26 cellular contexts compared by ENCODE assay signal in the genomic region with DNA sequence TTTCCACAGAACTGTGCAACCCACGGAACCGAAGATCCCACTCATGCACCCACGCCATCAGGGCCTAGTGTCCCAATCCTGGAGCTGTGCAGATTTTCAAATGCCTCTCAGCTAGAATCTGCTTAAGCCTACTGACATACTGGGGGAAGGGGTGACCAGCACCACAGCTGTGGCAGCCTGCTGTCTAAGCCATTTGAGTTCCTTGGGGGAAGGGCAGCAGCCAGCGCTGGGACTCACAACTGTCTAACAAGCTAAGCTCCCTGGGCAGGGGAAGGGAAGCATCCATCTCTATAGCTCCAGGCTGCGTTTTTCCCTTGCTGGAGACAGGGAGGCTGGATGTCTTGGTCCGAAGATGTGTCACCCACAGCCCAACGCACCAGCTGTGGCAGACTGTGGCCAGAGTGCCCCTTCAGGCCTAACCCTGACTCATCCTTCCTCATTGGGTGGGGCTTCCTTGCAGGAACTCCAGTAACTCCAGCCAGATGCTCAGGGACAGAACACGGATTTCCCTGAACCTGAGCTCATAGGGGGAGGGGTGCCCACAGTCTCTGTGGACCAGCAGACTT.
DNase-seq lines count a peak whose midpoint lies in the region; ATAC-seq and TF ChIP-seq lines count a peak whose summit lies in the region.
"Had no signal": no experiment of that assay in that cellular context is flagged by ENCODE, and none has a peak within 500 bp of the region (broad histone marks: within the 10 kb centered on the region; RNA-seq: fewer than 3 reads in every experiment).

No MANE protein-coding gene starts in this region.

- H3K4me1 Mint-ChIP-seq in neural progenitor cell: peaks cover 3% of the 10 kb centered on the region
- no peaks in the 10 kb centered on the region for H3K4me1 Mint-ChIP-seq in naive thymus-derived CD8-positive, alpha-beta T cell
- H3K4me1 Mint-ChIP-seq: activated naive CD8-positive, alpha-beta T cell treated with anti-CD3 and anti-CD28 coated beads for 36 hours; activated T-helper 17 cell treated with anti-CD3 and anti-CD28 coated beads, Interleukin-2, amount 50 U/mL, for 72 hours; CD4-positive, CD25-positive, alpha-beta regulatory T cell; IgD-negative memory B cell; stimulated activated naive B cell treated with anti-CD40 and anti-IgM and Interleukin-4, amounts not matched to agents 10 μg/mL and 1 μg/mL and 100 μg/mL, for 72 hours had no signal

- H3K4me2 ChIP-seq in neural progenitor cell: no peak overlapping the region
- H3K4me2 ChIP-seq: smooth muscle cell had no signal

- peaks cover 27% of the 10 kb centered on the region for H3K9me3 Mint-ChIP-seq in neural progenitor cell
- peaks cover 0 to 24% (median 8%) of the 10 kb centered on the region in 9 donors for H3K9me3 Mint-ChIP-seq in naive thymus-derived CD8-positive, alpha-beta T cell

- TF ChIP-seq CTCF in WERI-Rb-1 (IDR thresholded peaks at IDR 0.05; ENCODE audit: low read depth, low read length) (no peak), neural progenitor cell (IDR thresholded peaks at IDR 0.05) (no peak), left ventricle myocardium inferior (IDR thresholded peaks at IDR 0.05; ENCODE audit: borderline replicate concordance) (no peak)

- no peak overlapping the region for H3K27ac Mint-ChIP-seq in neural progenitor cell
- H3K27ac Mint-ChIP-seq in naive thymus-derived CD8-positive, alpha-beta T cell: no peak overlapping the region
- H3K27ac Mint-ChIP-seq: activated naive CD8-positive, alpha-beta T cell treated with anti-CD3 and anti-CD28 coated beads for 36 hours; activated T-helper 17 cell treated with anti-CD3 and anti-CD28 coated beads, Interleukin-2, amount 50 U/mL, for 72 hours; CD4-positive, CD25-positive, alpha-beta regulatory T cell; IgD-negative memory B cell; stimulated activated naive B cell treated with anti-CD40 and anti-IgM and Interleukin-4, amounts not matched to agents 10 μg/mL and 1 μg/mL and 100 μg/mL, for 72 hours had no signal

- H3K9ac ChIP-seq in neural progenitor cell: no peak overlapping the region

- intact Hi-C loops in left ventricle myocardium inferior (cut with micrococcal nuclease): no loop called here

- peaks cover 8% of the 10 kb centered on the region for H3K36me3 Mint-ChIP-seq in neural progenitor cell
- peaks cover 0 to 13% (median 0%) of the 10 kb centered on the region in 3 donors for H3K36me3 Mint-ChIP-seq in naive thymus-derived CD8-positive, alpha-beta T cell
- H3K36me3 Mint-ChIP-seq: activated naive CD8-positive, alpha-beta T cell treated with anti-CD3 and anti-CD28 coated beads for 36 hours; CD4-positive, CD25-positive, alpha-beta regulatory T cell; IgD-negative memory B cell; stimulated activated naive B cell treated with anti-CD40 and anti-IgM and Interleukin-4, amounts not matched to agents 10 μg/mL and 1 μg/mL and 100 μg/mL, for 72 hours had no signal

- H3K4me3 Mint-ChIP-seq in neural progenitor cell: no peak overlapping the region
- no peak overlapping the region for H3K4me3 Mint-ChIP-seq in naive thymus-derived CD8-positive, alpha-beta T cell
- H3K4me3 Mint-ChIP-seq: activated naive CD8-positive, alpha-beta T cell treated with anti-CD3 and anti-CD28 coated beads for 36 hours; activated T-helper 17 cell treated with anti-CD3 and anti-CD28 coated beads, Interleukin-2, amount 50 U/mL, for 72 hours; CD4-positive, CD25-positive, alpha-beta regulatory T cell; IgD-negative memory B cell; stimulated activated naive B cell treated with anti-CD40 and anti-IgM and Interleukin-4, amounts not matched to agents 10 μg/mL and 1 μg/mL and 100 μg/mL, for 72 hours had no signal

- H3F3A ChIP-seq in neural progenitor cell (ENCODE audit: low read depth): no peaks in the 10 kb centered on the region

- H3K4me1 ChIP-seq in neural progenitor cell: no peaks in the 10 kb centered on the region
- no peaks in the 10 kb centered on the region for H3K4me1 ChIP-seq in left ventricle myocardium inferior
- H3K4me1 ChIP-seq: gastrocnemius medialis, testis, vagina had no signal

- H2AFZ ChIP-seq in neural progenitor cell (replicated peaks): peak overlapping the region; percentile 76

- POLR2A ChIA-PET in naive thymus-derived CD8-positive, alpha-beta T cell (lab: Charles Lee): no interaction called here

- H3K9me3 ChIP-seq in WERI-Rb-1 (ENCODE audit: severe bottlenecking): no peaks in the 10 kb centered on the region
- H3K9me3 ChIP-seq in neural progenitor cell (ENCODE audit: low read depth): peaks cover 11% of the 10 kb centered on the region
- peaks cover 9% of the 10 kb centered on the region for H3K9me3 ChIP-seq in left ventricle myocardium inferior (replicated peaks)
- H3K9me3 ChIP-seq: gastrocnemius medialis, MG63, testis, vagina had no signal

- H3K36me3 ChIP-seq in WERI-Rb-1 (no peaks in the 10 kb centered on the region), neural progenitor cell (no peaks in the 10 kb centered on the region), left ventricle myocardium inferior (no peaks in the 10 kb centered on the region)
- H3K36me3 ChIP-seq: gastrocnemius medialis, MG63, vagina had no signal

- H3K27ac ChIP-seq in WERI-Rb-1: peak overlapping the region; percentile 48; the same call in 1 of the 2 replicates
- no peak overlapping the region for H3K27ac ChIP-seq in neural progenitor cell
- H3K27ac ChIP-seq in left ventricle myocardium inferior (replicated peaks): no peak overlapping the region
- H3K27ac ChIP-seq: epithelial cell of prostate, gastrocnemius medialis, testis, vagina had no signal

- no peaks in the 10 kb centered on the region for H4K20me1 ChIP-seq in neural progenitor cell (ENCODE audit: low read depth)

- peaks cover 2% of the 10 kb centered on the region for H3K27me3 Mint-ChIP-seq in neural progenitor cell (ENCODE audit: insufficient read depth, low read depth)
- H3K27me3 Mint-ChIP-seq in naive thymus-derived CD8-positive, alpha-beta T cell: peaks cover 0 to 8% (median 0%) of the 10 kb centered on the region in 5 donors
- H3K27me3 Mint-ChIP-seq: activated naive CD8-positive, alpha-beta T cell treated with anti-CD3 and anti-CD28 coated beads for 36 hours; activated T-helper 17 cell treated with anti-CD3 and anti-CD28 coated beads, Interleukin-2, amount 50 U/mL, for 72 hours; CD4-positive, CD25-positive, alpha-beta regulatory T cell; stimulated activated naive B cell treated with anti-CD40 and anti-IgM and Interleukin-4, amounts not matched to agents 10 μg/mL and 1 μg/mL and 100 μg/mL, for 72 hours had no signal

- H3K79me2 ChIP-seq in neural progenitor cell (ENCODE audit: low read depth): no peaks in the 10 kb centered on the region

- H3K4me3 ChIP-seq in WERI-Rb-1 (ENCODE audit: low read depth, low read length) (no peak overlapping the region), neural progenitor cell (no peak overlapping the region), left ventricle myocardium inferior (no peak overlapping the region)
- H3K4me3 ChIP-seq: gastrocnemius medialis, GM12878, lung, MG63, smooth muscle cell, testis, vagina had no signal

- DNase-seq in GM04504 (ENCODE audit: low read depth): peak; percentile 16
- DNase-seq in NCI-H524 treated with DMSO at 0.1 percent for 48 hours (lab: John Stamatoyannopoulos, UW): peak; percentile 12
- DNase-seq in WERI-Rb-1: peak; percentile 61
- DNase-seq in neural progenitor cell (ENCODE audit: low spot score): no peak
- DNase-seq in left ventricle myocardium inferior: no peak
- DNase-seq in naive thymus-derived CD8-positive, alpha-beta T cell: no peak
- DNase-seq: activated CD4-positive, alpha-beta T cell treated with anti-CD3 and anti-CD28 coated beads for 48 hours; activated naive CD8-positive, alpha-beta T cell treated with anti-CD3 and anti-CD28 coated beads for 36 hours; CD4-positive, CD25-positive, alpha-beta regulatory T cell; DMS 273 treated with DMSO at 0.1 percent for 48 hours; gastrocnemius medialis; kidney; MG63; NCI-H1436; NCI-H69; SHP77 treated with DMSO at 0.1 percent for 48 hours; stimulated activated naive B cell treated with anti-CD40 and anti-IgM and Interleukin-4, amounts not matched to agents 10 μg/mL and 1 μg/mL and 100 μg/mL, for 72 hours; testis had no signal

- no peak for ATAC-seq in HG03045 (IDR thresholded peaks at IDR 0.05; ENCODE audit: unreplicated experiment)
- ATAC-seq in naive thymus-derived CD8-positive, alpha-beta T cell: no peak
- ATAC-seq: activated T-helper 17 cell treated with anti-CD3 and anti-CD28 coated beads, Interleukin-2, amount 50 U/mL, for 72 hours; gastrocnemius medialis; GM12878; stimulated activated naive B cell treated with anti-CD40 and anti-IgM and Interleukin-4, amounts not matched to agents 10 μg/mL and 1 μg/mL and 100 μg/mL, for 72 hours had no signal

- H3K27me3 ChIP-seq in WERI-Rb-1 (ENCODE audit: insufficient read depth, low read depth, severe bottlenecking): peaks cover 13% of the 10 kb centered on the region
- H3K27me3 ChIP-seq in neural progenitor cell: no peaks in the 10 kb centered on the region
- H3K27me3 ChIP-seq in left ventricle myocardium inferior (ENCODE audit: low read depth): no peaks in the 10 kb centered on the region
- H3K27me3 ChIP-seq: MG63, testis, vagina had no signal

Comparison
In these comparisons a context has a peak if more than half of its experiments do, and no peak if none do; other contexts are left out.
1. DNase-seq: peak in GM04504 (single experiment), NCI-H524 treated with DMSO at 0.1 percent for 48 hours (single experiment) and WERI-Rb-1 (single experiment); none in neural progenitor cell (single experiment), left ventricle myocardium inferior (single experiment) and naive thymus-derived CD8-positive, alpha-beta T cell (0 of 10).